In the genomic region with DNA sequence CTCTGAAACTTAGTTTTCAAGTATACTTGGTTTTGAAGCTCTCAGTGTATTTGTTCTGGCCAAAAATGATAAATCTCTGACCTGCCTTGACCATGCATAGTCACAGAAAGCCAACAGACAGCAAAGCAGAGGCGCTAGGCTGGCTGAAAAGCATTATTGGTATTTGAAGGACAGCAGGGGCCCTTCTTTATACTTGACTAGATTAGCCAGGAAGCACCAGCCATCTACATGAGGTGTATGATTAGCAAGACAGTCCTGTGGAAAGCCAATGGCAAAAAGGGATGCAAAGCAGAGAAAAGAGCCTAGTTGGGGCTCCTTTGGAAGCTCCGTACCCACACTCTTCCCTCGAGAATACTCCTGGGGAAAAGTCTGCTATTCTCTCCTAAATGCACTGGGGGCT, we compare ENCODE assay signal across 1 cellular context.
TF ChIP-seq lines count a peak whose summit lies in the region.

No MANE protein-coding gene starts in this region.

TF ChIP-seq in HepG2, 621 proteins besides CTCF, POLR2A, EP300 and RAD21:
- no peak for TF ChIP-seq ZNF101 (CRISPR knock-in tag; IDR thresholded peaks at IDR 0.05; ENCODE audit: borderline replicate concordance, low read depth)
- no peak for TF ChIP-seq ZNF335 (CRISPR knock-in tag; IDR thresholded peaks at IDR 0.05)
- TF ChIP-seq NFYB (CRISPR knock-in tag; IDR thresholded peaks at IDR 0.05), result no peak
- TF ChIP-seq, protein P1, sequence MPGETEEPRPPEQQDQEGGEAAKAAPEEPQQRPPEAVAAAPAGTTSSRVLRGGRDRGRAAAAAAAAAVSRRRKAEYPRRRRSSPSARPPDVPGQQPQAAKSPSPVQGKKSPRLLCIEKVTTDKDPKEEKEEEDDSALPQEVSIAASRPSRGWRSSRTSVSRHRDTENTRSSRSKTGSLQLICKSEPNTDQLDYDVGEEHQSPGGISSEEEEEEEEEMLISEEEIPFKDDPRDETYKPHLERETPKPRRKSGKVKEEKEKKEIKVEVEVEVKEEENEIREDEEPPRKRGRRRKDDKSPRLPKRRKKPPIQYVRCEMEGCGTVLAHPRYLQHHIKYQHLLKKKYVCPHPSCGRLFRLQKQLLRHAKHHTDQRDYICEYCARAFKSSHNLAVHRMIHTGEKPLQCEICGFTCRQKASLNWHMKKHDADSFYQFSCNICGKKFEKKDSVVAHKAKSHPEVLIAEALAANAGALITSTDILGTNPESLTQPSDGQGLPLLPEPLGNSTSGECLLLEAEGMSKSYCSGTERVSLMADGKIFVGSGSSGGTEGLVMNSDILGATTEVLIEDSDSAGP (CRISPR knock-in tag; IDR thresholded peaks at IDR 0.05; ENCODE audit: borderline replicate concordance), result no peak
- no peak for TF ChIP-seq FOXA1 (IDR thresholded peaks at IDR 0.05)
- no peak for TF ChIP-seq FOXA1 (CRISPR knock-in tag; IDR thresholded peaks at IDR 0.05)
- no peak for TF ChIP-seq ARNTL (CRISPR knock-in tag; IDR thresholded peaks at IDR 0.05)
- TF ChIP-seq PRDM15 (CRISPR knock-in tag; IDR thresholded peaks at IDR 0.05), result no peak
- TF ChIP-seq ZNF547 (CRISPR knock-in tag; IDR thresholded peaks at IDR 0.05), result no peak
- no peak for TF ChIP-seq FOXP1 (IDR thresholded peaks at IDR 0.05)
- no peak for TF ChIP-seq FOXP1 (CRISPR knock-in tag; IDR thresholded peaks at IDR 0.05)
- TF ChIP-seq NFKBIZ (CRISPR knock-in tag; IDR thresholded peaks at IDR 0.05), result no peak
- no peak for TF ChIP-seq ZNF205 (CRISPR knock-in tag; IDR thresholded peaks at IDR 0.05)
- no peak for TF ChIP-seq ZNF577 (CRISPR knock-in tag; IDR thresholded peaks at IDR 0.05; ENCODE audit: borderline replicate concordance, low read depth)
- TF ChIP-seq ZMYM3 (CRISPR knock-in tag; IDR thresholded peaks at IDR 0.05), result no peak
- no peak for TF ChIP-seq SMARCE1 (IDR thresholded peaks at IDR 0.05; ENCODE audit: borderline replicate concordance)
- TF ChIP-seq RORA (CRISPR knock-in tag; IDR thresholded peaks at IDR 0.05), result no peak
- TF ChIP-seq ZNF264 (CRISPR knock-in tag; IDR thresholded peaks at IDR 0.05), result no peak
- TF ChIP-seq TGIF2 (CRISPR knock-in tag; IDR thresholded peaks at IDR 0.05), result no peak
